ENCODE assay signal across 1 cellular context in the genomic region with DNA sequence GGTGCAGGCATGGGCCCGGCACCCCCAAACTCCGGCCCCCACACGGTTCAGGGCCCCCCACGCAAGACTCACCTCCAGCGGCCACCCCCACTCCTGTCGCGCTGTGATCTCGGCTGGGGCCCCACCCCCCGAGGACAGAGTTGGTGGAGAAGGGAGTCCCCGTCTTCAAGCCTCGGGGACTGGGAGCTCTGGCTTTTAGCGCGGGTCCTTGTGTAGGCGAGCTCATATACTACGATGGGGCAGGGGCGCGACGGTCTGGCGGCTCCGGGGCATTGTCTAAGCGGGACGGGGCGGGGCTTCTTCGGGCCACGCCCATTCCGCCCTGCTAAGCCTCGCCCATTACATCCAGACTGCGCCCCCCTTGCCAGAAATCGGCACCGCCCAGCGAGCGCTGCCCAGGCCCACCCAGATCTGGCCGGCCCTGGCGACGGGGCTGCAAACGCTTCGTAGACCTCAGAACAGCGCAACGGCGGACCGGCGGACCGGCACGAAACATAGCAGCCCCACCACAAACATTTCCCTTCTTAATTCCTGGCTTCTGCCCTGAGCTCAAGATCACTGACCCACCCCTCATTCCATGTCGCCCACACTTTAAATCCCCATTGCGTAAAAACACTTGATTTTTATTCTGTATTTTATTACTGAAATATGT.
TF ChIP-seq lines count a peak whose summit lies in the region.

No MANE protein-coding gene starts in this region.

TF ChIP-seq in HepG2, 621 proteins besides CTCF, POLR2A, EP300 and RAD21 (continues in another document):
- TF ChIP-seq ZNF709 (CRISPR knock-in tag; IDR thresholded peaks at IDR 0.05) = peak; percentile 39; the same call in 1 of the 2 replicates
- TF ChIP-seq, protein P1, sequence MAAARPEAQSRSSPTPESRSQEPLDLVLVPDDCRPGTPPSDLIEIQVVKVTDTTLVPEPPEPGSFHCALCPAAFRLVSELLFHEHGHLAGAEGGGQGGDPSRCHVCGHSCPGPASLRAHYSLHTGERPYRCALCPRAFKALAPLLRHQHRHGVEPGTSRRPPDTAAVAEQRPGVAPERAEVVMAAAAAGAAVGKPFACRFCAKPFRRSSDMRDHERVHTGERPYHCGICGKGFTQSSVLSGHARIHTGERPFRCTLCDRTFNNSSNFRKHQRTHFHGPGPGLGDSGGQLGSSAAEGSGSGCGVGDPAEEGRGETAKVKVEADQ (CRISPR knock-in tag; IDR thresholded peaks at IDR 0.05; ENCODE audit: borderline replicate concordance) = peak; percentile 82
- peak; percentile 100 for TF ChIP-seq AGO1 (IDR thresholded peaks at IDR 0.05; ENCODE audit: low read depth, low read length, poor library complexity, severe bottlenecking)
- peak; percentile 89; the same call in 1 of the 2 replicates for TF ChIP-seq ZNF850 (CRISPR knock-in tag; conservative IDR thresholded peaks at IDR 0.05)
- no peak; the same call in 1 of the 2 replicates for TF ChIP-seq POLR2AphosphoS2 (IDR thresholded peaks at IDR 0.05; ENCODE audit: low read depth, low read length)
- peak; percentile 50 for TF ChIP-seq TARDBP (CRISPR knock-in tag; IDR thresholded peaks at IDR 0.05)
- peak; percentile 93 for TF ChIP-seq ZBTB33 (CRISPR knock-in tag; IDR thresholded peaks at IDR 0.05)
- no peak for TF ChIP-seq SIN3A (IDR thresholded peaks at IDR 0.05; ENCODE audit: borderline replicate concordance, low read depth, low read length)
- peak; percentile 4; the same call in 1 of the 2 replicates for TF ChIP-seq SAP130 (CRISPR knock-in tag; IDR thresholded peaks at IDR 0.05; ENCODE audit: low read depth)
- TF ChIP-seq, protein P2, sequence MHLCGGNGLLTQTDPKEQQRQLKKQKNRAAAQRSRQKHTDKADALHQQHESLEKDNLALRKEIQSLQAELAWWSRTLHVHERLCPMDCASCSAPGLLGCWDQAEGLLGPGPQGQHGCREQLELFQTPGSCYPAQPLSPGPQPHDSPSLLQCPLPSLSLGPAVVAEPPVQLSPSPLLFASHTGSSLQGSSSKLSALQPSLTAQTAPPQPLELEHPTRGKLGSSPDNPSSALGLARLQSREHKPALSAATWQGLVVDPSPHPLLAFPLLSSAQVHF (CRISPR knock-in tag; IDR thresholded peaks at IDR 0.05) = peak; percentile 79
- TF ChIP-seq ZNF691 (CRISPR knock-in tag; IDR thresholded peaks at IDR 0.05; ENCODE audit: borderline replicate concordance, low read depth) = peak; percentile 10; the same call in 1 of the 2 replicates
- TF ChIP-seq MED8 (CRISPR knock-in tag; IDR thresholded peaks at IDR 0.05; ENCODE audit: insufficient replicate concordance) = peak; percentile 22
- TF ChIP-seq ZNF777 (CRISPR knock-in tag; IDR thresholded peaks at IDR 0.05) = 0 out of 2 replicates have a peak, but pooled peaks have one; percentile 27
- peak; percentile 56; the same call in 1 of the 2 replicates for TF ChIP-seq ZC3H4 (CRISPR knock-in tag; IDR thresholded peaks at IDR 0.05; ENCODE audit: borderline replicate concordance)
- TF ChIP-seq, protein P3, sequence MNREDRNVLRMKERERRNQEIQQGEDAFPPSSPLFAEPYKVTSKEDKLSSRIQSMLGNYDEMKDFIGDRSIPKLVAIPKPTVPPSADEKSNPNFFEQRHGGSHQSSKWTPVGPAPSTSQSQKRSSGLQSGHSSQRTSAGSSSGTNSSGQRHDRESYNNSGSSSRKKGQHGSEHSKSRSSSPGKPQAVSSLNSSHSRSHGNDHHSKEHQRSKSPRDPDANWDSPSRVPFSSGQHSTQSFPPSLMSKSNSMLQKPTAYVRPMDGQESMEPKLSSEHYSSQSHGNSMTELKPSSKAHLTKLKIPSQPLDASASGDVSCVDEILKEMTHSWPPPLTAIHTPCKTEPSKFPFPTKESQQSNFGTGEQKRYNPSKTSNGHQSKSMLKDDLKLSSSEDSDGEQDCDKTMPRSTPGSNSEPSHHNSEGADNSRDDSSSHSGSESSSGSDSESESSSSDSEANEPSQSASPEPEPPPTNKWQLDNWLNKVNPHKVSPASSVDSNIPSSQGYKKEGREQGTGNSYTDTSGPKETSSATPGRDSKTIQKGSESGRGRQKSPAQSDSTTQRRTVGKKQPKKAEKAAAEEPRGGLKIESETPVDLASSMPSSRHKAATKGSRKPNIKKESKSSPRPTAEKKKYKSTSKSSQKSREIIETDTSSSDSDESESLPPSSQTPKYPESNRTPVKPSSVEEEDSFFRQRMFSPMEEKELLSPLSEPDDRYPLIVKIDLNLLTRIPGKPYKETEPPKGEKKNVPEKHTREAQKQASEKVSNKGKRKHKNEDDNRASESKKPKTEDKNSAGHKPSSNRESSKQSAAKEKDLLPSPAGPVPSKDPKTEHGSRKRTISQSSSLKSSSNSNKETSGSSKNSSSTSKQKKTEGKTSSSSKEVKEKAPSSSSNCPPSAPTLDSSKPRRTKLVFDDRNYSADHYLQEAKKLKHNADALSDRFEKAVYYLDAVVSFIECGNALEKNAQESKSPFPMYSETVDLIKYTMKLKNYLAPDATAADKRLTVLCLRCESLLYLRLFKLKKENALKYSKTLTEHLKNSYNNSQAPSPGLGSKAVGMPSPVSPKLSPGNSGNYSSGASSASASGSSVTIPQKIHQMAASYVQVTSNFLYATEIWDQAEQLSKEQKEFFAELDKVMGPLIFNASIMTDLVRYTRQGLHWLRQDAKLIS (CRISPR knock-in tag; IDR thresholded peaks at IDR 0.05) = no peak; the same call in 1 of the 2 replicates
- no peak for TF ChIP-seq MAFG (CRISPR knock-in tag; IDR thresholded peaks at IDR 0.05)
- TF ChIP-seq NFIC (IDR thresholded peaks at IDR 0.05; ENCODE audit: low read length) = no peak
- TF ChIP-seq ZNF670 (CRISPR knock-in tag; IDR thresholded peaks at IDR 0.05; ENCODE audit: borderline replicate concordance) = peak; percentile 65; the same call in 1 of the 2 replicates
- peak; percentile 23; the same call in 1 of the 2 replicates for TF ChIP-seq GMEB1 (CRISPR knock-in tag; IDR thresholded peaks at IDR 0.05; ENCODE audit: borderline replicate concordance)
- peak; percentile 74; the same call in 1 of the 2 replicates for TF ChIP-seq ZNF724P (CRISPR knock-in tag; IDR thresholded peaks at IDR 0.05; ENCODE audit: borderline replicate concordance)
- no peak for TF ChIP-seq KLF13 (CRISPR knock-in tag; IDR thresholded peaks at IDR 0.05)
- no peak for TF ChIP-seq NFE2 (CRISPR knock-in tag; IDR thresholded peaks at IDR 0.05)
- TF ChIP-seq ZFP82 (CRISPR knock-in tag; IDR thresholded peaks at IDR 0.05; ENCODE audit: borderline replicate concordance) = peak; percentile 91; the same call in 1 of the 2 replicates
- peak; percentile 86 for TF ChIP-seq ZSCAN29 (CRISPR knock-in tag; conservative IDR thresholded peaks at IDR 0.05)
- TF ChIP-seq KLF16 (CRISPR knock-in tag; IDR thresholded peaks at IDR 0.05) = no peak
- no peak for TF ChIP-seq ZNF382 (CRISPR knock-in tag; IDR thresholded peaks at IDR 0.05; ENCODE audit: borderline replicate concordance)
- TF ChIP-seq, protein P4, sequence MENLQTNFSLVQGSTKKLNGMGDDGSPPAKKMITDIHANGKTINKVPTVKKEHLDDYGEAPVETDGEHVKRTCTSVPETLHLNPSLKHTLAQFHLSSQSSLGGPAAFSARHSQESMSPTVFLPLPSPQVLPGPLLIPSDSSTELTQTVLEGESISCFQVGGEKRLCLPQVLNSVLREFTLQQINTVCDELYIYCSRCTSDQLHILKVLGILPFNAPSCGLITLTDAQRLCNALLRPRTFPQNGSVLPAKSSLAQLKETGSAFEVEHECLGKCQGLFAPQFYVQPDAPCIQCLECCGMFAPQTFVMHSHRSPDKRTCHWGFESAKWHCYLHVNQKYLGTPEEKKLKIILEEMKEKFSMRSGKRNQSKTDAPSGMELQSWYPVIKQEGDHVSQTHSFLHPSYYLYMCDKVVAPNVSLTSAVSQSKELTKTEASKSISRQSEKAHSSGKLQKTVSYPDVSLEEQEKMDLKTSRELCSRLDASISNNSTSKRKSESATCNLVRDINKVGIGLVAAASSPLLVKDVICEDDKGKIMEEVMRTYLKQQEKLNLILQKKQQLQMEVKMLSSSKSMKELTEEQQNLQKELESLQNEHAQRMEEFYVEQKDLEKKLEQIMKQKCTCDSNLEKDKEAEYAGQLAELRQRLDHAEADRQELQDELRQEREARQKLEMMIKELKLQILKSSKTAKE (CRISPR knock-in tag; IDR thresholded peaks at IDR 0.05; ENCODE audit: borderline replicate concordance) = peak; percentile 56; the same call in 1 of the 2 replicates
- TF ChIP-seq SOX13 (IDR thresholded peaks at IDR 0.05) = no peak; the same call in 1 of the 2 replicates
- no peak; a peak in 1 of 4 replicates for TF ChIP-seq SOX13 (CRISPR knock-in tag; conservative IDR thresholded peaks at IDR 0.05 in 1 of 2, IDR thresholded peaks at IDR 0.05 in 1 of 2)
- TF ChIP-seq ZNF337 (CRISPR knock-in tag; IDR thresholded peaks at IDR 0.05; ENCODE audit: borderline replicate concordance, low read depth) = 0 out of 2 replicates have a peak, but pooled peaks have one; percentile 14
- TF ChIP-seq ZNF446 (CRISPR knock-in tag; IDR thresholded peaks at IDR 0.05) = 0 out of 2 replicates have a peak, but pooled peaks have one; percentile 74
- 0 out of 2 replicates have a peak, but pooled peaks have one; percentile 58 for TF ChIP-seq PAX8 (CRISPR knock-in tag; IDR thresholded peaks at IDR 0.05; ENCODE audit: borderline replicate concordance)
- TF ChIP-seq, protein P5, sequence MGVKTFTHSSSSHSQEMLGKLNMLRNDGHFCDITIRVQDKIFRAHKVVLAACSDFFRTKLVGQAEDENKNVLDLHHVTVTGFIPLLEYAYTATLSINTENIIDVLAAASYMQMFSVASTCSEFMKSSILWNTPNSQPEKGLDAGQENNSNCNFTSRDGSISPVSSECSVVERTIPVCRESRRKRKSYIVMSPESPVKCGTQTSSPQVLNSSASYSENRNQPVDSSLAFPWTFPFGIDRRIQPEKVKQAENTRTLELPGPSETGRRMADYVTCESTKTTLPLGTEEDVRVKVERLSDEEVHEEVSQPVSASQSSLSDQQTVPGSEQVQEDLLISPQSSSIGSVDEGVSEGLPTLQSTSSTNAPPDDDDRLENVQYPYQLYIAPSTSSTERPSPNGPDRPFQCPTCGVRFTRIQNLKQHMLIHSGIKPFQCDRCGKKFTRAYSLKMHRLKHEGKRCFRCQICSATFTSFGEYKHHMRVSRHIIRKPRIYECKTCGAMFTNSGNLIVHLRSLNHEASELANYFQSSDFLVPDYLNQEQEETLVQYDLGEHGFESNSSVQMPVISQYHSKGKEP (CRISPR knock-in tag; IDR thresholded peaks at IDR 0.05) = no peak
- TF ChIP-seq ZNF83 (CRISPR knock-in tag; IDR thresholded peaks at IDR 0.05; ENCODE audit: borderline replicate concordance) = no peak
- TF ChIP-seq ZSCAN12 (CRISPR knock-in tag; IDR thresholded peaks at IDR 0.05) = no peak
- 0 out of 2 replicates have a peak, but pooled peaks have one; percentile 5 for TF ChIP-seq ZBTB26 (CRISPR knock-in tag; IDR thresholded peaks at IDR 0.05; ENCODE audit: borderline replicate concordance)
- no peak for TF ChIP-seq DRAP1 (CRISPR knock-in tag; IDR thresholded peaks at IDR 0.05)
- TF ChIP-seq TOPORS (CRISPR knock-in tag; IDR thresholded peaks at IDR 0.05) = peak; percentile 92
- peak; percentile 1 for TF ChIP-seq CBX1 (IDR thresholded peaks at IDR 0.05; ENCODE audit: low read depth)
- TF ChIP-seq ZNF260 (CRISPR knock-in tag; IDR thresholded peaks at IDR 0.05; ENCODE audit: borderline replicate concordance, low read depth) = 0 out of 2 replicates have a peak, but pooled peaks have one; percentile 67
- TF ChIP-seq CCAR2 (optimal IDR thresholded peaks at IDR 0.05; ENCODE audit: low read depth, low read length) = no peak
- TF ChIP-seq MAZ (IDR thresholded peaks at IDR 0.05; ENCODE audit: borderline replicate concordance, low read depth, low read length) = 0 out of 2 replicates have a peak, but pooled peaks have one; percentile 9
- TF ChIP-seq MAZ (CRISPR knock-in tag; IDR thresholded peaks at IDR 0.05; ENCODE audit: low read depth) = peak; percentile 71; the same call in 1 of the 2 replicates
- TF ChIP-seq ERF (CRISPR knock-in tag; IDR thresholded peaks at IDR 0.05) = peak; percentile 4; the same call in 1 of the 2 replicates
- no peak for TF ChIP-seq NONO (IDR thresholded peaks at IDR 0.05)
- peak; percentile 75; the same call in 1 of the 2 replicates for TF ChIP-seq NONO (CRISPR knock-in tag; conservative IDR thresholded peaks at IDR 0.05)
